11 cellular contexts compared by ENCODE assay signal in the genomic region with DNA sequence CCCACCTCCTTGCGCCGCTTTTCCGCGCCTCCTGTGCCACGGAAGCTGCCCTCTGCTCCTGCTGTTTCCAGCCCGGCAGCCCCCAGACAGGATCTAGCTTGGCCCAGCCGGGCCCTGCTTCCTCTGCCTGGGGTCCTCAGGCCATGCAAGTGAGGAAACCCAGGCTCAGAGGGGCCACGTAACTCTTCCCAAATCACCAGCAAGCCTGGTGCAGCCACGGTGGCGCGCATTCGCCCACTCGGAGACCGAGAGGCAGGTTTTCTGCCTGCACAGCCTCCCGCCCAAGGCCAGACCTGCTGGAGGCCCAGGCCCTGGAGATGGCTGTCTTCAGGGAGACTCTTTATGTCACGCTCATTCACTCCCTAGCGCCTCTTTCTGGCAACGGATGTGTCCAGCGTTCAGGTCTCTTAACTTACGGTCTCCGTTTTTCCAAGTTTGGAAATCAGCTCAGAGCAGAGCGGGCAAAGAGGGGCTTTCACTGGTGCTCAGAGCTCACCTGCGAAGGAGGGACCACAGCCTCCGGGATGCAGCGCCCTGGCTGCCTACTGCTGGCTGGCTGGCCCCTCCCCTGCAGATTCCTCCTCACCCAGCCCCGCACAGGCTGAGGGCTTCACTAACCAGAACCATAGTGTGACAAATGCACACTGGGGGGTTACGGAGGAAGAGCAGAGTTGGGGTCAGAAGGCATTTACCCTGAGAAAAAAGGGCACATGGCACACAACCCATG. TPM values are rescaled to one million over a fixed set of nuclear protein-coding genes. Genes with fewer than 3 reads are reported as not detected.
DNase-seq lines count a peak whose midpoint lies in the region; ATAC-seq and TF ChIP-seq lines count a peak whose summit lies in the region.
"Had no signal": no experiment of that assay in that cellular context is flagged by ENCODE, and none has a peak within 500 bp of the region (broad histone marks: within the 10 kb centered on the region; RNA-seq: fewer than 3 reads in every experiment).

No MANE protein-coding gene starts in this region.

- no peak for TF ChIP-seq EP300 in SK-N-SH (IDR thresholded peaks at IDR 0.05; ENCODE audit: borderline replicate concordance in 1 of 2, low read depth in 1 of 2, low read length in 1 of 2)

- H4K20me1 ChIP-seq in SK-N-SH (ENCODE audit: insufficient read depth) (no peaks in the 10 kb centered on the region), neural progenitor cell (ENCODE audit: low read depth) (no peaks in the 10 kb centered on the region)

- H3K79me2 ChIP-seq in SK-N-SH (ENCODE audit: insufficient read depth), result no peaks in the 10 kb centered on the region
- H3K79me2 ChIP-seq in neural progenitor cell (ENCODE audit: low read depth), result no peaks in the 10 kb centered on the region

- no TSS peak for BruUV-seq in A673 (replicated peaks; lab: Mats Ljungman, UMichigan)

- H2AFZ ChIP-seq in SK-N-SH (ENCODE audit: low read depth), result no peak overlapping the region
- H2AFZ ChIP-seq in neural progenitor cell (replicated peaks), result peak overlapping the region; percentile 73

- TF ChIP-seq RAD21 in SK-N-SH (IDR thresholded peaks at IDR 0.05; ENCODE audit: low read length), result no peak

- peak overlapping the region; percentile 78 for H3K4me3 Mint-ChIP-seq in neural progenitor cell
- H3K4me3 Mint-ChIP-seq: CD4-positive, CD25-positive, alpha-beta regulatory T cell had no signal

- no peak for TF ChIP-seq CTCF in A673 (conservative IDR thresholded peaks at IDR 0.05; ENCODE audit: low read depth, low read length)
- no peak for TF ChIP-seq CTCF in SK-N-SH (IDR thresholded peaks at IDR 0.05)
- TF ChIP-seq CTCF in neural progenitor cell (IDR thresholded peaks at IDR 0.05), result peak; percentile 25

- H3K27me3 Mint-ChIP-seq in neural progenitor cell (ENCODE audit: insufficient read depth, low read depth), result peaks cover 39% of the 10 kb centered on the region

- H3K27ac ChIP-seq in A673 (ENCODE audit: low read depth, low read length, poor library complexity, severe bottlenecking), result no peak overlapping the region
- no peak overlapping the region for H3K27ac ChIP-seq in SK-N-SH (ENCODE audit: low read depth in 2 of 2, low read length in 1 of 2)
- H3K27ac ChIP-seq in neural progenitor cell, result no peak overlapping the region

- peak; percentile 29 for ATAC-seq in left ventricle myocardium superior

- H3K36me3 ChIP-seq in A673 (ENCODE audit: insufficient read depth, low read length, poor library complexity, severe bottlenecking) (no peaks in the 10 kb centered on the region), SK-N-SH (replicated peaks in 1 of 2; ENCODE audit: control insufficient read depth in 1 of 2, insufficient read depth in 2 of 2, low read length in 1 of 2) (no peaks in the 10 kb centered on the region), neural progenitor cell (no peaks in the 10 kb centered on the region)

- H3K9me2 ChIP-seq in SK-N-SH, result no peaks in the 10 kb centered on the region

- CTCF ChIA-PET in A673 (lab: Charles Lee), result interaction anchor here (0.6 kb wide), 1 partner anchor 32 kb away, joined by 4 read pairs; no protein-coding TSS in a partner anchor
- CTCF ChIA-PET in SK-N-SH (lab: Yijun Ruan, JAX), result interaction anchor here (0.8 to 1.1 kb wide), 3 partner anchors 19 to 120 kb away, joined by 3 to 4 read pairs (median 3); no protein-coding TSS in a partner anchor

- peaks cover 46% of the 10 kb centered on the region for H3K27me3 ChIP-seq in A673 (replicated peaks; ENCODE audit: insufficient read depth, low read depth, low read length, poor library complexity)
- H3K27me3 ChIP-seq in SK-N-SH (ENCODE audit: insufficient read depth), result peaks cover 42% of the 10 kb centered on the region
- H3K27me3 ChIP-seq in neural progenitor cell, result peaks cover 51% of the 10 kb centered on the region

- whole genome bisulfite sequencing in SK-N-SH (ENCODE audit: low lambda C conversion rate), result 23% methylated on average over 26 of the region's 27 CpGs

- H3K9ac ChIP-seq in SK-N-SH, result no peak overlapping the region
- H3K9ac ChIP-seq in neural progenitor cell, result no peak overlapping the region

- H3K4me3 ChIP-seq in A673 (ENCODE audit: low read depth, low read length, poor library complexity, severe bottlenecking), result peak overlapping the region; percentile 43
- H3K4me3 ChIP-seq in SK-N-SH (ENCODE audit: low read depth in 2 of 2, low read length in 1 of 2), result no peak overlapping the region
- H3K4me3 ChIP-seq in neural progenitor cell, result peak overlapping the region; percentile 44

- POLR2A ChIA-PET in A673 (lab: Charles Lee; ENCODE audit: low non-redundant PET) (no interaction called here), SK-N-SH (lab: Yijun Ruan, JAX) (no interaction called here)

- H3K4me2 ChIP-seq in SK-N-SH, result 0 out of 2 replicates have a peak overlapping the region, but pooled peaks have one; percentile 19
- peak overlapping the region; percentile 78 for H3K4me2 ChIP-seq in neural progenitor cell

- H3K4me1 ChIP-seq in A673 (ENCODE audit: insufficient read depth, low read length, poor library complexity, severe bottlenecking), result no peaks in the 10 kb centered on the region
- H3K4me1 ChIP-seq in SK-N-SH (ENCODE audit: control insufficient read depth in 1 of 2, insufficient read depth in 2 of 2, low read depth in 1 of 2, low read length in 1 of 2), result no peaks in the 10 kb centered on the region; a peak in 1 of 4 replicates
- peaks cover 9% of the 10 kb centered on the region for H3K4me1 ChIP-seq in neural progenitor cell

- intact Hi-C loops in A673 (cut with micrococcal nuclease; ENCODE audit: unreplicated experiment) (no loop called here), left ventricle myocardium superior (cut with micrococcal nuclease) (no loop called here)

- no peak overlapping the region for H3K27ac Mint-ChIP-seq in neural progenitor cell
- H3K27ac Mint-ChIP-seq: CD4-positive, CD25-positive, alpha-beta regulatory T cell had no signal

- DNase-seq in A673 (ENCODE audit: low spot score) (no peak), SK-N-SH (no peak), left ventricle myocardium superior (no peak), neural progenitor cell (ENCODE audit: low spot score) (peak; percentile 54), HPDE6-E6E7 (ENCODE audit: extremely low spot score) (no peak), NCI-H128 (lab: John Stamatoyannopoulos, UW; ENCODE audit: unreplicated experiment) (no peak), RKO (ENCODE audit: low spot score) (no peak), GF-D8 (lab: John Stamatoyannopoulos, UW) (no peak)
- DNase-seq: activated CD4-positive, CD25-positive, alpha-beta regulatory T cell treated with anti-CD3 and anti-CD28 coated beads, Interleukin-2, amount 50 U/mL, for 72 hours; CD4-positive, CD25-positive, alpha-beta regulatory T cell; Kasumi-1 had no signal

- H3K9me3 ChIP-seq in A673 (ENCODE audit: low read depth, low read length, poor library complexity, severe bottlenecking) (no peaks in the 10 kb centered on the region), SK-N-SH (no peaks in the 10 kb centered on the region), neural progenitor cell (ENCODE audit: low read depth) (no peaks in the 10 kb centered on the region)

- peaks cover 4% of the 10 kb centered on the region for H3K9me3 Mint-ChIP-seq in neural progenitor cell
- H3K9me3 Mint-ChIP-seq: CD4-positive, CD25-positive, alpha-beta regulatory T cell had no signal

- no peaks in the 10 kb centered on the region for H3K36me3 Mint-ChIP-seq in neural progenitor cell
- H3K36me3 Mint-ChIP-seq: CD4-positive, CD25-positive, alpha-beta regulatory T cell had no signal

- H3K4me1 Mint-ChIP-seq in neural progenitor cell, result peaks cover 12% of the 10 kb centered on the region

- no peaks in the 10 kb centered on the region for H3F3A ChIP-seq in SK-N-SH (replicated peaks; ENCODE audit: insufficient read depth)
- peaks cover 31% of the 10 kb centered on the region for H3F3A ChIP-seq in neural progenitor cell (ENCODE audit: low read depth)

TF ChIP-seq in SK-N-SH, 30 proteins besides CTCF, POLR2A, EP300 and RAD21 (continues in another document):
- TF ChIP-seq TCF12 (IDR thresholded peaks at IDR 0.05) (no peak), REST (IDR thresholded peaks at IDR 0.05; ENCODE audit: low read depth, low read length) (no peak)

RNA-seq across cellular contexts. Expression of gene CEP170B, which starts 20.6 kb away (rescaled TPM):
- total RNA-seq in A673 (2021) (20.8 and 22.6 TPM in 2 replicates), left ventricle myocardium superior (10.7 TPM), neural progenitor cell (ENCODE audit: low replicate concordance) (3.0 and 13.7 TPM in 2 replicates)
- 7.7 and 11.0 TPM in 2 replicates for polyA plus RNA-seq in SK-N-SH (2012; rRNA removed)
- 3.9 and 5.9 TPM in 2 replicates for polyA plus RNA-seq in SK-N-SH (2012; cell fraction: cytosol; rRNA removed)
- polyA plus RNA-seq in SK-N-SH (2012; cell fraction: nucleus; rRNA removed), result 52.8 and 69.2 TPM in 2 replicates

RNA-seq across cellular contexts. Expression of gene ZBTB42, which starts 43.6 kb away (rescaled TPM):
- total RNA-seq in A673 (2021) (1.4 and 2.1 TPM in 2 replicates), left ventricle myocardium superior (5.3 TPM), neural progenitor cell (ENCODE audit: low replicate concordance) (0.41 and 1.1 TPM in 2 replicates)
- 2.9 and 3.1 TPM in 2 replicates for polyA plus RNA-seq in SK-N-SH (2012; rRNA removed)
- polyA plus RNA-seq in SK-N-SH (2012; cell fraction: cytosol; rRNA removed), result 1.4 and 2.2 TPM in 2 replicates
- polyA plus RNA-seq in SK-N-SH (2012; cell fraction: nucleus; rRNA removed), result 1.7 TPM in 2 replicates

RNA-seq across cellular contexts. Expression of gene AKT1, which starts 48.9 kb away (rescaled TPM):
- total RNA-seq in A673 (2021), result 123 and 142 TPM in 2 replicates
- polyA plus RNA-seq in SK-N-SH (2012; rRNA removed), result 185 and 198 TPM in 2 replicates
- 99.2 and 137 TPM in 2 replicates for polyA plus RNA-seq in SK-N-SH (2012; cell fraction: cytosol; rRNA removed)
- 365 and 420 TPM in 2 replicates for polyA plus RNA-seq in SK-N-SH (2012; cell fraction: nucleus; rRNA removed)
- 142 TPM for total RNA-seq in left ventricle myocardium superior
- 67.2 and 92.4 TPM in 2 replicates for total RNA-seq in neural progenitor cell (ENCODE audit: low replicate concordance)

Comparison
In these comparisons a context has a peak if more than half of its experiments do, and no peak if none do; other contexts are left out.
1. H3K4me3 ChIP-seq: peak in A673 (single experiment) and neural progenitor cell (single experiment); none in SK-N-SH (0 of 2).